In the genomic region with DNA sequence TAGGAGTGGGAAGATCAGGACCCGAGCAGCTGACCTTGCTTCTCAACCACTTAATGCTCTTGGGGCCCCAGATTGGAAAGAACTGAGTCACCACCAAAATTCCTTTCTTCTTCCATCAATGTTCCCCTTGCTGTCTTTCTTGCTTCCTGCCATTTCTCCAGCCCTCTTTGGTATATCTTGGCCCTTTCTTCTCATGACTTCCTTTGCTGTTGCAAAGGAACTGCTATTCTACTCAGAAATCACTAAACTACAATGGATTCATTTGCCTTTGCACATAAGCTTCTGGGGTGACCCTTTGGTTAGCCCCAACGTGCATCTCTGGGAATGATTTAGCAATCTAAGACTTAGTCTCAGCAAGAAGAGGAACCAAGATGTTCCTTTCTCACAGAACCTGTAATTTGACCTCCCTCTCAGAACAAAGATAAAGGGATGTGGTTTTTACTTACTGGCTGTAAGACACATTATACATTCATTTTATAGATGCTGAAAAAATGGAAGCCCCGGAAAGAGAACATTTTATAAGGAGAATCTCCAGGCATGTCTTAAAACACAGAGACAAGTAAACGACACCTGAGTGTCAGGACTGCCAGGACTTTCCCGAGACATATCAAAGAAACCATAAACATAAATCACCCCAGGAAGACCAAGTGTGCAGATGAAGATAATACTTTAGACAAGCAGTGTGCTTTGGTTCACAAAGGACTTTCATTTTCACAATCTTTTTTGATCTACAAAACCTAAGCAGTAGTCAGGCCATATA, we compare ENCODE assay signal across 9 cellular contexts.
DNase-seq lines count a peak whose midpoint lies in the region; ATAC-seq and TF ChIP-seq lines count a peak whose summit lies in the region.
"Had no signal": no experiment of that assay in that cellular context is flagged by ENCODE, and none has a peak within 500 bp of the region (broad histone marks: within the 10 kb centered on the region; RNA-seq: fewer than 3 reads in every experiment).

No MANE protein-coding gene starts in this region.

- H3K9me3 ChIP-seq in esophagus squamous epithelium: no peaks in the 10 kb centered on the region
- H3K9me3 ChIP-seq: body of pancreas had no signal

- intact Hi-C loops in esophagus squamous epithelium (cut with DNase I): no loop called here

- H3K9me3 Mint-ChIP-seq in progenitor cell of endocrine pancreas (ENCODE audit: low read depth): peaks cover 3% of the 10 kb centered on the region

- H3K36me3 Mint-ChIP-seq in progenitor cell of endocrine pancreas (ENCODE audit: insufficient read depth): no peaks in the 10 kb centered on the region

- no peaks in the 10 kb centered on the region for H3K27me3 ChIP-seq in esophagus squamous epithelium
- H3K27me3 ChIP-seq: body of pancreas had no signal

- peaks cover 0 to 9% (median 0%) of the 10 kb centered on the region in 3 donors for H3K4me1 ChIP-seq in esophagus squamous epithelium
- H3K4me1 ChIP-seq: body of pancreas had no signal

- ATAC-seq in GM21515 (IDR thresholded peaks at IDR 0.05; ENCODE audit: unreplicated experiment): peak; percentile 82
- ATAC-seq: body of pancreas had no signal

- no peak overlapping the region for H3K4me3 ChIP-seq in choroid plexus epithelial cell (ENCODE audit: low read depth, low read length)
- H3K4me3 ChIP-seq in esophagus squamous epithelium: no peak overlapping the region
- H3K4me3 ChIP-seq: body of pancreas had no signal

- H3K27ac ChIP-seq in esophagus squamous epithelium: peak overlapping the region in 2 of 4 donors; percentile 23 to 26

- WGBS in esophagus squamous epithelium, 2 donors: 63 to 64% methylated on average over 5 of the region's 5 CpGs

- H3K27me3 Mint-ChIP-seq in progenitor cell of endocrine pancreas: peaks cover 5% of the 10 kb centered on the region

- no peaks in the 10 kb centered on the region for H3K36me3 ChIP-seq in esophagus squamous epithelium

- no peak overlapping the region for H3K4me3 Mint-ChIP-seq in progenitor cell of endocrine pancreas (ENCODE audit: low read depth)

- no peak for TF ChIP-seq POLR2A in esophagus squamous epithelium (IDR thresholded peaks at IDR 0.05)

- no peak for TF ChIP-seq CTCF in choroid plexus epithelial cell (conservative IDR thresholded peaks at IDR 0.05; ENCODE audit: low read depth, low read length)
- no peak for TF ChIP-seq CTCF in progenitor cell of endocrine pancreas (IDR thresholded peaks at IDR 0.05; ENCODE audit: unreplicated experiment)
- no peak for TF ChIP-seq CTCF in esophagus squamous epithelium (IDR thresholded peaks at IDR 0.05)

- H3K27ac Mint-ChIP-seq in progenitor cell of endocrine pancreas: no peak overlapping the region

- H3K4me1 Mint-ChIP-seq in progenitor cell of endocrine pancreas (ENCODE audit: low read depth): no peaks in the 10 kb centered on the region

- DNase-seq in EL (peak; percentile 70), KG1 (lab: John Stamatoyannopoulos, UW) (peak; percentile 18), choroid plexus epithelial cell (ENCODE audit: low read depth) (peak; percentile 92), HUDEP-2 (lab: John Stamatoyannopoulos, UW; ENCODE audit: unreplicated experiment in 76 of 76) (no peak), progenitor cell of endocrine pancreas (ENCODE audit: low spot score, unreplicated experiment) (no peak), esophagus squamous epithelium (lab: John Stamatoyannopoulos, UW) (no peak)
- DNase-seq in activated effector memory CD4-positive, alpha-beta T cell treated with anti-CD3 and anti-CD28 coated beads, Interleukin-2, amount 50 U/mL, for 16 hours: no peak

Comparison
In these comparisons a context has a peak if more than half of its experiments do, and no peak if none do; other contexts are left out.
1. DNase-seq: peak in EL (single experiment), KG1 (single experiment) and choroid plexus epithelial cell (single experiment); none in HUDEP-2 (0 of 76), progenitor cell of endocrine pancreas (single experiment), esophagus squamous epithelium (single experiment) and activated effector memory CD4-positive, alpha-beta T cell treated with anti-CD3 and anti-CD28 coated beads, Interleukin-2, amount 50 U/mL, for 16 hours (single experiment).